ENCODE assay signal across 8 cellular contexts in the genomic region with DNA sequence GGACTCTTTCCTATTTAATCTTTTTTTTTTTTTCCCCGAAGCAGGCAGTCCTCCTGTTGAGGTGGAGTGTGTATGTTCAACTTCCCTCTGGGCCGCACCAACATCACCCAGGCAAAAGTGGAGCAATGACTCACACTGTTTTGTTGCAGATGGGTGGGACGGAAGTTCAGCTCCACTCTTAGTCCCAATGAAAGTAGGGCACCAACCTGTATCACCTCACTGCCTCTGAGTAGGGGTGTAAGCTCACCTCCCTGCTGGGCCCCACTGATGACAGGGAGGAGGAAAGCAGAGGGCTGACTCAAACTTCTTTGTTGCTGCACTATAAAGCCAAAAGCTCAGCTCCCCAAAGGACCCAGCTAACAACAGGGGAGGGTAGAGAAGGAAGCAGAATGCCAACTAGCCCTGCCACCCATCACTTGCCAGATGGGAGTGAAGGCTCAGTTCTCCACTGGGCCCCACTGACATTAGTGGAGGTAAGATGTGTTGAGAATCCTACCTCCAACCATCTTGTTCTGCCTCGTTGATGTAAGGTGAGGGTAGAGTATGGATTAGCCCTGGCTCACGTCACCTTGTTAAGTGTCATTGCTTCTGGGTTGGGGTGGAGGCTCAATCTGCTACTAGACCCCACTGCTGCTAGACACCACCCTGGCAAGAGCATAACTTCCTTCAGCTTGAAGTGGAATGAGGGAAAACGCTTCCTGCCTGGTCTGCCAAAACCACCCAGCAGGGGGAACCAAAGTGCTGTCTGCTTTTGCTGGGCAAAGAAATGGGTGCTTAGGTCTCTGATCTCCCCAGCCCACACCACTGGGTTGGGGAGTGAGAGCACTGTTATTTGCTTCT. TPM values are rescaled to one million over a fixed set of nuclear protein-coding genes. Genes with fewer than 3 reads are reported as not detected.
DNase-seq lines count a peak whose midpoint lies in the region; ATAC-seq, FAIRE-seq and TF ChIP-seq lines count a peak whose summit lies in the region.

No MANE protein-coding gene starts in this region.

- TF ChIP-seq POLR2A in A549 (IDR thresholded peaks at IDR 0.05; ENCODE audit: low read length), result no peak

- TF ChIP-seq RAD21 in A549 (conservative IDR thresholded peaks at IDR 0.05 in 1 of 2, IDR thresholded peaks at IDR 0.05 in 1 of 2), result peak; percentile 78 to 79

- POLR2A ChIA-PET in A549 (lab: Yijun Ruan, JAX), result interaction anchor here (1.1 kb wide), 1 partner anchor 1099 kb away, joined by 3 read pairs; no protein-coding TSS in a partner anchor

- 97% methylated on average over 5 of the region's 6 CpGs for WGBS in A549 (ENCODE audit: missing lambda C conversion rate)

- H3K4me3 ChIP-seq in A549 (no peak overlapping the region), choroid plexus epithelial cell (ENCODE audit: low read depth, low read length) (no peak overlapping the region)

- peak; percentile 68 for FAIRE-seq in A549 (lab: Jason Lieb, UNC)

- no peak overlapping the region for H3K4me2 ChIP-seq in A549

- H3K27ac ChIP-seq in A549, result peak overlapping the region; percentile 30 to 74; a peak in 3 of 6 replicates

- ATAC-seq in A549 (peak; percentile 81 to 90), GM18511 (IDR thresholded peaks at IDR 0.05; ENCODE audit: unreplicated experiment) (peak; percentile 83), GM19023 (IDR thresholded peaks at IDR 0.05; ENCODE audit: unreplicated experiment) (no peak)
- peak; percentile 64 to 78 for ATAC-seq in activated CD4-positive, CD25-positive, alpha-beta regulatory T cell treated with anti-CD3 and anti-CD28 coated beads, Interleukin-2, amount 50 U/mL, for 24 hours
- ATAC-seq in stimulated activated naive CD8-positive, alpha-beta T cell treated with anti-CD3 and anti-CD28 coated beads, Interleukin-15, Interleukin-2, amounts not matched to agents 100 U/mL and 50 U/mL, for 24 hours, result peak; percentile 77

- peaks cover 14% of the 10 kb centered on the region for H3K4me1 ChIP-seq in A549

- peak; percentile 10 to 65 for DNase-seq in A549 (ENCODE audit: low read depth in 1 of 2, low spot score in 1 of 2)
- peak; percentile 33 for DNase-seq in LHCN-M2 (ENCODE audit: low read depth)
- peak; percentile 67 for DNase-seq in choroid plexus epithelial cell (ENCODE audit: low read depth)
- DNase-seq in medulla oblongata (ENCODE audit: extremely low spot score), result peak; percentile 16
- DNase-seq in stimulated activated naive CD8-positive, alpha-beta T cell treated with anti-CD3 and anti-CD28 coated beads, Interleukin-15, Interleukin-2, amounts not matched to agents 100 U/mL and 50 U/mL, for 24 hours, result peak; percentile 74

- CTCF ChIA-PET in A549 (lab: Yijun Ruan, JAX), result interaction anchor here (0.6 to 1.9 kb wide), 17 partner anchors 10 to 806 kb away, joined by 3 to 8 read pairs (median 3); no protein-coding TSS in a partner anchor

- TF ChIP-seq CTCF in A549 (IDR thresholded peaks at IDR 0.05) (peak; percentile 62), choroid plexus epithelial cell (conservative IDR thresholded peaks at IDR 0.05; ENCODE audit: low read depth, low read length) (peak; percentile 84)

- 0 out of 3 replicates have a peak, but pooled peaks cover 6% of the 10 kb centered on the region for H3K9me3 ChIP-seq in A549

- no peak for TF ChIP-seq EP300 in A549 (IDR thresholded peaks at IDR 0.05)

TF ChIP-seq in A549, 52 proteins besides CTCF, POLR2A, EP300 and RAD21:
- TF ChIP-seq SMC3 (IDR thresholded peaks at IDR 0.05), result peak; percentile 63
- TF ChIP-seq MAFK (IDR thresholded peaks at IDR 0.05; ENCODE audit: partially characterized antibody), result no peak
- no peak for TF ChIP-seq CEBPB (IDR thresholded peaks at IDR 0.05)
- TF ChIP-seq, protein P1, sequence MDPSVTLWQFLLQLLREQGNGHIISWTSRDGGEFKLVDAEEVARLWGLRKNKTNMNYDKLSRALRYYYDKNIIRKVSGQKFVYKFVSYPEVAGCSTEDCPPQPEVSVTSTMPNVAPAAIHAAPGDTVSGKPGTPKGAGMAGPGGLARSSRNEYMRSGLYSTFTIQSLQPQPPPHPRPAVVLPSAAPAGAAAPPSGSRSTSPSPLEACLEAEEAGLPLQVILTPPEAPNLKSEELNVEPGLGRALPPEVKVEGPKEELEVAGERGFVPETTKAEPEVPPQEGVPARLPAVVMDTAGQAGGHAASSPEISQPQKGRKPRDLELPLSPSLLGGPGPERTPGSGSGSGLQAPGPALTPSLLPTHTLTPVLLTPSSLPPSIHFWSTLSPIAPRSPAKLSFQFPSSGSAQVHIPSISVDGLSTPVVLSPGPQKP (IDR thresholded peaks at IDR 0.05; ENCODE audit: low read depth, low read length), result no peak
- no peak for TF ChIP-seq KDM1A (IDR thresholded peaks at IDR 0.05; ENCODE audit: low read depth)
- TF ChIP-seq, protein P2, sequence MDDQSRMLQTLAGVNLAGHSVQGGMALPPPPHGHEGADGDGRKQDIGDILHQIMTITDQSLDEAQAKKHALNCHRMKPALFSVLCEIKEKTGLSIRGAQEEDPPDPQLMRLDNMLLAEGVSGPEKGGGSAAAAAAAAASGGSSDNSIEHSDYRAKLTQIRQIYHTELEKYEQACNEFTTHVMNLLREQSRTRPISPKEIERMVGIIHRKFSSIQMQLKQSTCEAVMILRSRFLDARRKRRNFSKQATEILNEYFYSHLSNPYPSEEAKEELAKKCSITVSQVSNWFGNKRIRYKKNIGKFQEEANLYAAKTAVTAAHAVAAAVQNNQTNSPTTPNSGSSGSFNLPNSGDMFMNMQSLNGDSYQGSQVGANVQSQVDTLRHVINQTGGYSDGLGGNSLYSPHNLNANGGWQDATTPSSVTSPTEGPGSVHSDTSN (IDR thresholded peaks at IDR 0.05), result no peak
- TF ChIP-seq ZFP36 (IDR thresholded peaks at IDR 0.05; ENCODE audit: borderline replicate concordance, partially characterized antibody), result peak; percentile 31
- no peak for TF ChIP-seq RNF2 (IDR thresholded peaks at IDR 0.05; ENCODE audit: borderline replicate concordance, low read depth)
- no peak for TF ChIP-seq FOSL2 (IDR thresholded peaks at IDR 0.05)
- TF ChIP-seq FOSL2 (CRISPR knock-in tag; IDR thresholded peaks at IDR 0.05), result no peak
- TF ChIP-seq RFX5 (IDR thresholded peaks at IDR 0.05), result no peak
TF ChIP-seq in A549: peak in this region for 2.

RNA-seq across cellular contexts. Expression of a gene that starts 14.1 kb away (rescaled TPM):
- polyA plus RNA-seq in A549 (2011; rRNA removed), result 109 and 117 TPM in 2 replicates
- 20.6 and 22.4 TPM in 2 replicates for polyA plus RNA-seq in A549 (2012; cell fraction: cytosol; rRNA removed)
- 8.8 and 10.3 TPM in 2 replicates for polyA plus RNA-seq in A549 (2012; cell fraction: nucleus; rRNA removed)
- polyA plus RNA-seq in A549 (2017; fragmentation: RNase III; extraction: RNeasy Plus Mini Kit Qiagen cat#74134 plus additional on column Dnase treatment), result 39.5 to 41.1 TPM (median 40.5 TPM) in 3 replicates
- 88.5 and 90.8 TPM in 2 replicates for polyA minus RNA-seq in A549 (2011; rRNA and poly(A)+ RNA removed)
- 21.3 and 27.2 TPM in 2 replicates for total RNA-seq in LHCN-M2 (2014; rRNA removed)
- polyA plus RNA-seq in LHCN-M2 (2012), result 10.6 TPM

Comparison
In these comparisons a context has a peak if more than half of its experiments do, and no peak if none do; other contexts are left out.
1. DNase-seq: peak in every context shown above with its lines; median percentile 74 in stimulated activated naive CD8-positive, alpha-beta T cell treated with anti-CD3 and anti-CD28 coated beads, Interleukin-15, Interleukin-2, amounts not matched to agents 100 U/mL and 50 U/mL, for 24 hours; 67 in choroid plexus epithelial cell; 38 in A549; 33 in LHCN-M2; 16 in medulla oblongata.